8 cellular contexts compared by ENCODE assay signal in the genomic region with DNA sequence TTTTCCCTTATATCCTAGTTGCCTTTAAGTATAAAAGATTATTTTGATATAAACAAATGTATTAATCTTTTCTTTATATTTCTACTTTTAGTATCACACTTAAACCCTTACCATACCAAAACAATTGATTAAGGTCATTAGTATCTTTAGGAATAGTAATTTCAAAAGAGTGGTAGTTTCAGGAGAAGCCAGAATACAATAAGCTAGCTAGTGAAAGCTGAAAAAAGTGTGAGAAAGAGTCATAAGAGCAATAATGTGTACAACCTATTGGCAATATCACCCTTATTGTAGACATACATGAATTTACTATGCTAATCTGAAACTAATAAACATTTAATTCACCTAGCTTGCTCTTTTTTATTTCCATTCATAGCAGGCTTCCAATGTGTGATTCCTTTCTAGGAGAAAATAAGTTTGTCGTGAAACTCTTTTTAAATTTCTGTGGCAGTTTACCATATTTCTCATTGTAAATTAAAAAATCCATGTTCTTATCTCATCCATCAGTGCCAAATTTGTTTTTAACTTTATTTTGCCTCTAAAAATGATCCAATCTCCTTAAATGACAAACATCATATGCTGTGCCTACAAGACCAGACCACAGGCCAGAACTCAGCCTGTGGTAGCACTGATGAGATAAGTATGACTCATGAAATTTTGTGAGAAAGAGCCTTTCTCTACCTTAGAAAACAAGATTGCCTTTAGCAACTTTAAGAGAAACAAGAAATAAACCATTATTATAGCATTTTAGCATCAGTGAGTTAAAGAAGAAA. TPM values are rescaled to one million over a fixed set of nuclear protein-coding genes. Genes with fewer than 3 reads are reported as not detected.
DNase-seq lines count a peak whose midpoint lies in the region; ATAC-seq and TF ChIP-seq lines count a peak whose summit lies in the region.

No MANE protein-coding gene starts in this region.

- no peaks in the 10 kb centered on the region for H3K27me3 Mint-ChIP-seq in stimulated activated naive CD8-positive, alpha-beta T cell treated with anti-CD3 and anti-CD28 coated beads, Interleukin-15, Interleukin-2, amounts not matched to agents 100 ng/mL and 50 ng/mL, for 24 hours
- H3K27me3 Mint-ChIP-seq in naive thymus-derived CD8-positive, alpha-beta T cell: no peaks in the 10 kb centered on the region

- DNase-seq in ACHN (peak; percentile 49), cardiac fibroblast (ENCODE audit: low read depth in 2 of 2) (peak; percentile 68 to 79), NCI-H1417 (lab: John Stamatoyannopoulos, UW) (no peak)
- no peak for DNase-seq in naive thymus-derived CD8-positive, alpha-beta T cell

- peaks cover 31% of the 10 kb centered on the region for H3K4me1 Mint-ChIP-seq in stimulated activated naive CD8-positive, alpha-beta T cell treated with anti-CD3 and anti-CD28 coated beads, Interleukin-15, Interleukin-2, amounts not matched to agents 100 ng/mL and 50 ng/mL, for 24 hours (ENCODE audit: low read depth)
- H3K4me1 Mint-ChIP-seq in naive thymus-derived CD8-positive, alpha-beta T cell: peaks cover 6 to 32% (median 24%) of the 10 kb centered on the region in 4 donors

- H3K4me3 ChIP-seq in cardiac fibroblast (replicated peaks in 1 of 2; ENCODE audit: low read depth in 2 of 2, low read length in 2 of 2): no peak overlapping the region

- POLR2A ChIA-PET in naive thymus-derived CD8-positive, alpha-beta T cell (lab: Charles Lee): no interaction called here

- peak; percentile 71 for ATAC-seq in GM19351 (IDR thresholded peaks at IDR 0.05; ENCODE audit: unreplicated experiment)
- ATAC-seq in HG03575 (IDR thresholded peaks at IDR 0.05; ENCODE audit: extremely low read depth, insufficient number of reproducible peaks, low FRiP score, unreplicated experiment): peak; percentile 62
- no peak for ATAC-seq in HG02852 (IDR thresholded peaks at IDR 0.05; ENCODE audit: unreplicated experiment)
- ATAC-seq in naive thymus-derived CD8-positive, alpha-beta T cell: no peak

- TF ChIP-seq CTCF in cardiac fibroblast (IDR thresholded peaks at IDR 0.05; ENCODE audit: low read depth, low read length): no peak

- peak overlapping the region; percentile 43 for H3K27ac Mint-ChIP-seq in stimulated activated naive CD8-positive, alpha-beta T cell treated with anti-CD3 and anti-CD28 coated beads, Interleukin-15, Interleukin-2, amounts not matched to agents 100 ng/mL and 50 ng/mL, for 24 hours
- H3K27ac Mint-ChIP-seq in naive thymus-derived CD8-positive, alpha-beta T cell: peak overlapping the region in 2 of 10 donors; percentile 6 to 36

- peak overlapping the region; percentile 1 for H3K4me3 Mint-ChIP-seq in stimulated activated naive CD8-positive, alpha-beta T cell treated with anti-CD3 and anti-CD28 coated beads, Interleukin-15, Interleukin-2, amounts not matched to agents 100 ng/mL and 50 ng/mL, for 24 hours
- peak overlapping the region in 1 of 10 donors; percentile 12 for H3K4me3 Mint-ChIP-seq in naive thymus-derived CD8-positive, alpha-beta T cell

- H3K36me3 Mint-ChIP-seq in stimulated activated naive CD8-positive, alpha-beta T cell treated with anti-CD3 and anti-CD28 coated beads, Interleukin-15, Interleukin-2, amounts not matched to agents 100 ng/mL and 50 ng/mL, for 24 hours (ENCODE audit: low read depth): peaks cover 21% of the 10 kb centered on the region
- peaks cover 0 to 44% (median 11%) of the 10 kb centered on the region in 3 donors for H3K36me3 Mint-ChIP-seq in naive thymus-derived CD8-positive, alpha-beta T cell

- in situ Hi-C loops in ACHN (cut with HindIII; ENCODE audit: low pct_ligation_motif_present, low pct_unique_long_range_greater_than_20kb, low sequenced_read_pairs): no loop called here

- no peaks in the 10 kb centered on the region for H3K9me3 Mint-ChIP-seq in stimulated activated naive CD8-positive, alpha-beta T cell treated with anti-CD3 and anti-CD28 coated beads, Interleukin-15, Interleukin-2, amounts not matched to agents 100 ng/mL and 50 ng/mL, for 24 hours
- no peaks in the 10 kb centered on the region for H3K9me3 Mint-ChIP-seq in naive thymus-derived CD8-positive, alpha-beta T cell

RNA-seq across cellular contexts. Expression of gene NEK1, which starts 8.1 kb away (rescaled TPM):
- total RNA-seq in naive thymus-derived CD8-positive, alpha-beta T cell: 10 to 100 TPM; 17.3 to 19.5 TPM
- 1 to 10 TPM; 7.1 to 9.0 (median 8.4) TPM for polyA plus RNA-seq in naive thymus-derived CD8-positive, alpha-beta T cell

RNA-seq across cellular contexts. Expression of gene CLCN3, which starts 16.1 kb away (rescaled TPM):
- 10 to 100 TPM; 32.8 to 36.1 TPM for total RNA-seq in naive thymus-derived CD8-positive, alpha-beta T cell
- polyA plus RNA-seq in naive thymus-derived CD8-positive, alpha-beta T cell: 10 to 100 TPM; 11.2 to 11.8 (median 11.8) TPM

Comparison
In these comparisons a context has a peak if more than half of its experiments do, and no peak if none do; other contexts are left out.
1. DNase-seq: peak in ACHN (single experiment) and cardiac fibroblast (2 of 2); none in NCI-H1417 (0 of 3) and naive thymus-derived CD8-positive, alpha-beta T cell (0 of 10).
2. ATAC-seq: peak in GM19351 (single experiment) and HG03575 (single experiment); none in HG02852 (single experiment) and naive thymus-derived CD8-positive, alpha-beta T cell (0 of 2).